In the genomic region with DNA sequence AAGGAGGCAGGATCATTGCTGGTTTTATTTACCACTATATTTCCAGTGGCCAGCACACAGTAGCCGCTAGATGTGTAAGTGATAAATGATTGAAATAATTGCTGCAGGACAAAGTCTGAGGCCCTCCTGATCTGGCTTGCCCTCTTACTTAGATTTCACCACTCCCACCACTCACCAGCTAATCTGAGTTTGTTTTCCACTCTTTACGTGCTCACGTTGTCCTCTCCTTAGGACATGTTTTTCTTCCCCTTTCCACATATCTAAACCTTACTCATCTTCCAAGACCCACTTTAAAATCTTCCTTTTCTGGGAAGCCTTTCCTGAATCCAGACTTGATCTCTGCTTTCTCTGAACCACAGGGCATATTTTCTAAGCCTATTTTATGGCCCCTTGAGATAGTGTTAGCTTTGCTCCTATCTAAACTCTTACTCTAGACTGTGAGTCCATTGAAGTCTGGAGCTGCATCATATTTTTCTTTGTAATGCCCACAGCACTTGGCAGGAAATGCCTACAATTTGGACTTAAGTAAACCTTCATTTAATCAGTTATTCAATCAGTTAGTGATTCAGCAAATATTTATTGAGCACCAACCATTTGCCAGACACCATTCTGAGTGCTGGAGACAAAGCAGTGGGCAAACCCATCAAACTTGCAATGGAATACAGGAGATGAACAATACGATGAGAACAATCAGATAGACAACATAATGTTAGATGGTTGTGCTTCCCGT, we compare ENCODE assay signal across 15 cellular contexts. TPM values are rescaled to one million over a fixed set of nuclear protein-coding genes. Genes with fewer than 3 reads are reported as not detected.
A peak's percentile ranks its signal among the peaks of the same experiment; 100 is the strongest.
DNase-seq lines count a peak whose midpoint lies in the region; ATAC-seq, FAIRE-seq and TF ChIP-seq lines count a peak whose summit lies in the region.
"Had no signal": no experiment of that assay in that cellular context is flagged by ENCODE, and none has a peak within 500 bp of the region (broad histone marks: within the 10 kb centered on the region; RNA-seq: fewer than 3 reads in every experiment).

No MANE protein-coding gene starts in this region.

- no peaks in the 10 kb centered on the region for H3K9me1 ChIP-seq in endothelial cell of umbilical vein (replicated peaks; ENCODE audit: control insufficient read depth, extremely low read depth, insufficient read depth, low read length)

- H3K27me3 ChIP-seq in endothelial cell of umbilical vein (ENCODE audit: control insufficient read depth in 2 of 2, insufficient read depth in 2 of 2, low read length in 2 of 2) (no peaks in the 10 kb centered on the region), rectal smooth muscle tissue (ENCODE audit: control insufficient read depth, insufficient read depth, low read length) (no peaks in the 10 kb centered on the region)
- H3K27me3 ChIP-seq: ovary had no signal

- no peak overlapping the region for H2AFZ ChIP-seq in endothelial cell of umbilical vein (ENCODE audit: low read depth, low read length)

- H3K27ac Mint-ChIP-seq in stimulated activated memory B cell treated with anti-CD40 and anti-IgM and Interleukin-4, amounts not matched to agents 10 μg/mL and 1 μg/mL and 100 μg/mL, for 72 hours: no peak overlapping the region
- H3K27ac Mint-ChIP-seq: activated naive CD8-positive, alpha-beta T cell treated with anti-CD3 and anti-CD28 coated beads, Interleukin-2, amount 50 U/mL, for 24 hours; T-helper 1 cell treated with Interleukin-12 subunit alpha and Interleukin-12 subunit beta and Interleukin-4 antibody, amounts not matched to agents 30 μg/mL and 1 μg/mL, for 36 hours had no signal

- H3K4me3 ChIP-seq in endothelial cell of umbilical vein (replicated peaks in 1 of 3; ENCODE audit: insufficient read depth in 1 of 3, low read depth in 1 of 3, low read length in 3 of 3) (peak overlapping the region; percentile 6 to 99 (median 40)), rectal smooth muscle tissue (ENCODE audit: low read length) (peak overlapping the region; percentile 13)
- H3K4me3 ChIP-seq: ovary had no signal

- peaks cover 54% of the 10 kb centered on the region for H3K79me2 ChIP-seq in endothelial cell of umbilical vein (ENCODE audit: control insufficient read depth, insufficient read depth, low read length)

- intact Hi-C loops in endothelial cell of umbilical vein (cut with micrococcal nuclease): loop anchor here (5.0 kb wide), 1 partner anchor 821 kb away; no protein-coding TSS in a partner anchor

- CTCF ChIA-PET in endothelial cell of umbilical vein (lab: Charles Lee): interaction anchor here (0.9 to 1.3 kb wide), 5 partner anchors 18 to 59 kb away, joined by 3 read pairs; no protein-coding TSS in a partner anchor

- no peaks in the 10 kb centered on the region for H3K27me3 Mint-ChIP-seq in stimulated activated memory B cell treated with anti-CD40 and anti-IgM and Interleukin-4, amounts not matched to agents 10 μg/mL and 1 μg/mL and 100 μg/mL, for 72 hours

- H3K27ac ChIP-seq in endothelial cell of umbilical vein (ENCODE audit: insufficient read depth, low read depth, low read length) (peak overlapping the region; percentile 89), rectal smooth muscle tissue (ENCODE audit: low read depth, low read length) (no peak overlapping the region)
- H3K27ac ChIP-seq: ovary had no signal

- H3K36me3 Mint-ChIP-seq in stimulated activated memory B cell treated with anti-CD40 and anti-IgM and Interleukin-4, amounts not matched to agents 10 μg/mL and 1 μg/mL and 100 μg/mL, for 72 hours: peaks cover 24% of the 10 kb centered on the region

- no peak for TF ChIP-seq POLR2A in endothelial cell of umbilical vein (IDR thresholded peaks at IDR 0.05; ENCODE audit: low read depth, low read length)

- peaks cover 44% of the 10 kb centered on the region for H3K4me1 Mint-ChIP-seq in stimulated activated memory B cell treated with anti-CD40 and anti-IgM and Interleukin-4, amounts not matched to agents 10 μg/mL and 1 μg/mL and 100 μg/mL, for 72 hours

- H3K36me3 ChIP-seq in endothelial cell of umbilical vein (ENCODE audit: control insufficient read depth in 2 of 2, extremely low read depth in 1 of 2, insufficient read depth in 2 of 2, low read length in 2 of 2): peaks cover 8 to 15% of the 10 kb centered on the region in 2 experiments
- no peaks in the 10 kb centered on the region for H3K36me3 ChIP-seq in rectal smooth muscle tissue (ENCODE audit: control insufficient read depth, insufficient read depth, low read length)
- H3K36me3 ChIP-seq: ovary had no signal

- no peaks in the 10 kb centered on the region for H3K9me3 ChIP-seq in endothelial cell of umbilical vein (replicated peaks; ENCODE audit: control insufficient read depth, insufficient read depth, low read length)
- H3K9me3 ChIP-seq: ovary had no signal

- peak overlapping the region; percentile 99 for H3K4me2 ChIP-seq in endothelial cell of umbilical vein (ENCODE audit: insufficient read depth, low read length)

- DNase-seq in EH (ENCODE audit: low read depth) (peak; percentile 75), NCI-H2081 (lab: John Stamatoyannopoulos, UW) (peak; percentile 42 to 82), endothelial cell of umbilical vein (ENCODE audit: low read depth, low spot score) (peak; percentile 76), HPDE6-E6E7 (ENCODE audit: extremely low spot score) (no peak), NCI-H1436 (lab: John Stamatoyannopoulos, UW) (no peak)
- DNase-seq: activated naive CD8-positive, alpha-beta T cell treated with anti-CD3 and anti-CD28 coated beads, Interleukin-2, amount 50 U/mL, for 24 hours; HCEC 1CT; Karpas-422; NK-92 treated with Interleukin-12 subunit alpha and Interleukin-12 subunit beta, amount 100 ng/mL, for 24 hours; ovary had no signal

- dilution Hi-C loops in endothelial cell of umbilical vein (cut with MboI; ENCODE audit: extremely low pct_ligation_motif_present, low sequenced_read_pairs): no loop called here

- POLR2A ChIA-PET in endothelial cell of umbilical vein (lab: Charles Lee): no interaction called here

- H3K9me3 Mint-ChIP-seq in stimulated activated memory B cell treated with anti-CD40 and anti-IgM and Interleukin-4, amounts not matched to agents 10 μg/mL and 1 μg/mL and 100 μg/mL, for 72 hours: no peaks in the 10 kb centered on the region
- H3K9me3 Mint-ChIP-seq: activated naive CD8-positive, alpha-beta T cell treated with anti-CD3 and anti-CD28 coated beads, Interleukin-2, amount 50 U/mL, for 24 hours; T-helper 1 cell treated with Interleukin-12 subunit alpha and Interleukin-12 subunit beta and Interleukin-4 antibody, amounts not matched to agents 30 μg/mL and 1 μg/mL, for 36 hours had no signal

- no peak overlapping the region for H3K4me3 Mint-ChIP-seq in stimulated activated memory B cell treated with anti-CD40 and anti-IgM and Interleukin-4, amounts not matched to agents 10 μg/mL and 1 μg/mL and 100 μg/mL, for 72 hours
- H3K4me3 Mint-ChIP-seq: activated naive CD8-positive, alpha-beta T cell treated with anti-CD3 and anti-CD28 coated beads, Interleukin-2, amount 50 U/mL, for 24 hours; T-helper 1 cell treated with Interleukin-12 subunit alpha and Interleukin-12 subunit beta and Interleukin-4 antibody, amounts not matched to agents 30 μg/mL and 1 μg/mL, for 36 hours had no signal

- H3K9ac ChIP-seq in endothelial cell of umbilical vein (replicated peaks; ENCODE audit: extremely low read depth, insufficient read depth, low read length): peak overlapping the region; percentile 80
- H3K9ac ChIP-seq in rectal smooth muscle tissue (ENCODE audit: low read length): no peak overlapping the region

- FAIRE-seq in endothelial cell of umbilical vein (lab: Jason Lieb, UNC): peak; percentile 73

- BruUV-seq in endothelial cell of umbilical vein (replicated peaks; lab: Mats Ljungman, UMichigan): no TSS peak

- H3K4me1 ChIP-seq in endothelial cell of umbilical vein (ENCODE audit: control insufficient read depth, extremely low read depth, insufficient read depth, low read length): peaks cover 35% of the 10 kb centered on the region
- H3K4me1 ChIP-seq in rectal smooth muscle tissue (ENCODE audit: control insufficient read depth, insufficient read depth, low read length): peaks cover 5% of the 10 kb centered on the region

- TF ChIP-seq CTCF in endothelial cell of umbilical vein (IDR thresholded peaks at IDR 0.05; ENCODE audit: extremely low read depth in 1 of 2, insufficient read depth in 1 of 2, low read depth in 1 of 2, low read length in 2 of 2): no peak

- no peaks in the 10 kb centered on the region for H4K20me1 ChIP-seq in endothelial cell of umbilical vein (replicated peaks; ENCODE audit: control insufficient read depth, extremely low read depth, insufficient read depth, low read length)

- no peak for ATAC-seq in GM19455 (IDR thresholded peaks at IDR 0.05; ENCODE audit: unreplicated experiment)
- no peak for ATAC-seq in stimulated activated memory B cell treated with anti-CD40 and anti-IgM and Interleukin-4, amounts not matched to agents 10 μg/mL and 1 μg/mL and 100 μg/mL, for 72 hours
- ATAC-seq: activated naive CD8-positive, alpha-beta T cell treated with anti-CD3 and anti-CD28 coated beads, Interleukin-2, amount 50 U/mL, for 24 hours had no signal

TF ChIP-seq in endothelial cell of umbilical vein, 7 proteins besides CTCF, POLR2A, EP300 and RAD21:
- TF ChIP-seq GATA2 (IDR thresholded peaks at IDR 0.05; ENCODE audit: insufficient read depth, insufficient read length, low read depth, low read length) (peak; percentile 68), POLR2AphosphoS5 (IDR thresholded peaks at IDR 0.05; ENCODE audit: insufficient read depth, low read depth, low read length) (peak; percentile 17), MAX (IDR thresholded peaks at IDR 0.05; ENCODE audit: insufficient read depth, insufficient read length) (no peak), MYC (IDR thresholded peaks at IDR 0.05; ENCODE audit: low read depth, low read length) (no peak), FOS (IDR thresholded peaks at IDR 0.05; ENCODE audit: borderline replicate concordance, insufficient read depth, low read length) (no peak), JUN (IDR thresholded peaks at IDR 0.05; ENCODE audit: borderline replicate concordance, insufficient read depth, insufficient read length, low read depth) (peak; percentile 27), EZH2 (IDR thresholded peaks at IDR 0.05; ENCODE audit: borderline replicate concordance, low read depth, low read length, severe bottlenecking) (no peak)

RNA-seq across cellular contexts. Expression of gene TLR4, which starts 2.4 kb away (rescaled TPM):
- 38.6 and 41.7 TPM in 2 replicates for total RNA-seq in endothelial cell of umbilical vein
- 12.2 and 18.2 TPM in 2 replicates for polyA plus RNA-seq in endothelial cell of umbilical vein
- polyA plus RNA-seq in endothelial cell of umbilical vein (2011; cell fraction: cytosol; rRNA removed): 16.1 and 19.1 TPM in 2 replicates
- polyA plus RNA-seq in endothelial cell of umbilical vein (2011; cell fraction: nucleus; rRNA removed): 30.1 and 34.2 TPM in 2 replicates
- polyA plus RNA-seq in endothelial cell of umbilical vein (2012): 54.5 and 73.1 TPM in 2 replicates
- 68.9 and 82.9 TPM in 2 replicates for polyA minus RNA-seq in endothelial cell of umbilical vein
- 1.9 TPM for polyA minus RNA-seq in endothelial cell of umbilical vein (2011; cell fraction: cytosol; rRNA and poly(A)+ RNA removed)
- polyA minus RNA-seq in endothelial cell of umbilical vein (2011; cell fraction: nucleus; rRNA and poly(A)+ RNA removed): 150 and 185 TPM in 2 replicates
- total RNA-seq: activated CD8-positive, alpha-beta memory T cell treated with anti-CD3 and anti-CD28 coated beads for 36 hours had no signal

Comparison
In these comparisons a context has a peak if more than half of its experiments do, and no peak if none do; other contexts are left out.
1. DNase-seq: peak in EH (single experiment), NCI-H2081 (2 of 2) and endothelial cell of umbilical vein (single experiment); none in HPDE6-E6E7 (single experiment) and NCI-H1436 (single experiment).